8 cellular contexts compared by ENCODE assay signal in genomic region chr6:142907017-142907470, GRCh38. TPM values are rescaled to one million over a fixed set of nuclear protein-coding genes. Genes with fewer than 3 reads are reported as not detected.
A peak's percentile ranks its signal among the peaks of the same experiment; 100 is the strongest.
DNase-seq lines count a peak whose midpoint lies in the region; ATAC-seq and TF ChIP-seq lines count a peak whose summit lies in the region.

No MANE protein-coding gene starts in this region.

- H3K27ac ChIP-seq in CD4-positive, CD25-positive, alpha-beta regulatory T cell (ENCODE audit: insufficient read depth, low read length, poor library complexity, severe bottlenecking), result peak overlapping the region; percentile 92
- H3K27ac ChIP-seq in tibial nerve, result peak overlapping the region in 1 of 4 donors; percentile 29

- peak overlapping the region; percentile 92 for H3K4me3 ChIP-seq in CD4-positive, CD25-positive, alpha-beta regulatory T cell (ENCODE audit: low read depth, low read length)
- no peak overlapping the region for H3K4me3 ChIP-seq in tibial nerve

- TF ChIP-seq CTCF in tibial nerve (IDR thresholded peaks at IDR 0.05), result no peak

- peak; percentile 33 to 48 for ATAC-seq in CD4-positive, CD25-positive, alpha-beta regulatory T cell (ENCODE audit: low read depth in 2 of 2)
- ATAC-seq in GM19328 (IDR thresholded peaks at IDR 0.05; ENCODE audit: unreplicated experiment), result peak; percentile 57
- peak; percentile 55 for ATAC-seq in HG03039 (IDR thresholded peaks at IDR 0.05; ENCODE audit: unreplicated experiment)
- ATAC-seq in activated CD8-positive, alpha-beta T cell treated with anti-CD3 and anti-CD28 coated beads, Interleukin-2, amount 10 ng/mL, durations not matched to agents 7 days and 5 days, result peak; percentile 44

- no peak for TF ChIP-seq POLR2A in tibial nerve (IDR thresholded peaks at IDR 0.05)

- no peaks in the 10 kb centered on the region for H3K36me3 ChIP-seq in CD4-positive, CD25-positive, alpha-beta regulatory T cell (ENCODE audit: control insufficient read depth, insufficient read depth, low read length)
- no peaks in the 10 kb centered on the region for H3K36me3 ChIP-seq in tibial nerve

- POLR2A ChIA-PET in activated CD8-positive, alpha-beta T cell treated with anti-CD3 and anti-CD28 coated beads, Interleukin-2, amount 10 ng/mL, durations not matched to agents 7 days and 5 days (lab: Charles Lee), result interaction anchor here (1.0 to 3.5 kb wide), 7 partner anchors 19 to 64 kb away, joined by 4 to 26 read pairs (median 6); partner anchors contain the start of gene HIVEP2

- CTCF ChIA-PET in activated CD8-positive, alpha-beta T cell treated with anti-CD3 and anti-CD28 coated beads, Interleukin-2, amount 10 ng/mL, durations not matched to agents 7 days and 5 days (lab: Charles Lee), result interaction anchor here (0.6 to 2.2 kb wide), 9 partner anchors 13 to 119 kb away, joined by 3 to 7 read pairs (median 3); no protein-coding TSS in a partner anchor

- WGBS in tibial nerve, 2 donors, result 90% methylated on average over 4 of the region's 4 CpGs

- no peaks in the 10 kb centered on the region for H3K9me3 Mint-ChIP-seq in CD4-positive, CD25-positive, alpha-beta regulatory T cell
- no peaks in the 10 kb centered on the region for H3K9me3 Mint-ChIP-seq in activated CD8-positive, alpha-beta T cell treated with anti-CD3 and anti-CD28 coated beads, Interleukin-2, amount 10 ng/mL, durations not matched to agents 7 days and 5 days (ENCODE audit: insufficient read depth)

- no peaks in the 10 kb centered on the region for H3K9me3 ChIP-seq in CD4-positive, CD25-positive, alpha-beta regulatory T cell (ENCODE audit: control insufficient read depth in 2 of 2, low read length in 2 of 2)
- H3K9me3 ChIP-seq in tibial nerve, result no peaks in the 10 kb centered on the region

- H3K4me1 Mint-ChIP-seq in CD4-positive, CD25-positive, alpha-beta regulatory T cell, result peaks cover 26 to 89% (median 56%) of the 10 kb centered on the region in 4 donors
- peaks cover 81% of the 10 kb centered on the region for H3K4me1 Mint-ChIP-seq in activated CD8-positive, alpha-beta T cell treated with anti-CD3 and anti-CD28 coated beads, Interleukin-2, amount 10 ng/mL, durations not matched to agents 7 days and 5 days (ENCODE audit: low read depth)

- no peaks in the 10 kb centered on the region for H3K27me3 ChIP-seq in CD4-positive, CD25-positive, alpha-beta regulatory T cell (ENCODE audit: control insufficient read depth, insufficient read depth, low read length)
- H3K27me3 ChIP-seq in tibial nerve, result no peaks in the 10 kb centered on the region

- peak overlapping the region; percentile 88 to 99 (median 91) for H3K4me3 Mint-ChIP-seq in CD4-positive, CD25-positive, alpha-beta regulatory T cell
- peak overlapping the region; percentile 74 for H3K4me3 Mint-ChIP-seq in activated CD8-positive, alpha-beta T cell treated with anti-CD3 and anti-CD28 coated beads, Interleukin-2, amount 10 ng/mL, durations not matched to agents 7 days and 5 days

- no peaks in the 10 kb centered on the region for H3K36me3 Mint-ChIP-seq in CD4-positive, CD25-positive, alpha-beta regulatory T cell
- H3K36me3 Mint-ChIP-seq in activated CD8-positive, alpha-beta T cell treated with anti-CD3 and anti-CD28 coated beads, Interleukin-2, amount 10 ng/mL, durations not matched to agents 7 days and 5 days (ENCODE audit: low read depth), result peaks cover 23% of the 10 kb centered on the region

- peaks cover 91% of the 10 kb centered on the region for H3K4me1 ChIP-seq in CD4-positive, CD25-positive, alpha-beta regulatory T cell (ENCODE audit: control insufficient read depth, insufficient read depth, low read length, poor library complexity, severe bottlenecking)
- peaks cover 0 to 21% (median 11%) of the 10 kb centered on the region in 4 donors for H3K4me1 ChIP-seq in tibial nerve

- no peak for TF ChIP-seq EP300 in tibial nerve (IDR thresholded peaks at IDR 0.05)

- H3K27ac Mint-ChIP-seq in CD4-positive, CD25-positive, alpha-beta regulatory T cell, result peak overlapping the region; percentile 94 to 97 (median 95)
- peak overlapping the region; percentile 87 for H3K27ac Mint-ChIP-seq in activated CD8-positive, alpha-beta T cell treated with anti-CD3 and anti-CD28 coated beads, Interleukin-2, amount 10 ng/mL, durations not matched to agents 7 days and 5 days

- H3K27me3 Mint-ChIP-seq in CD4-positive, CD25-positive, alpha-beta regulatory T cell, result no peaks in the 10 kb centered on the region
- H3K27me3 Mint-ChIP-seq in activated CD8-positive, alpha-beta T cell treated with anti-CD3 and anti-CD28 coated beads, Interleukin-2, amount 10 ng/mL, durations not matched to agents 7 days and 5 days (ENCODE audit: low read depth), result no peaks in the 10 kb centered on the region

- peak in 2 of 3 donors; percentile 56 to 75 for DNase-seq in CD4-positive, CD25-positive, alpha-beta regulatory T cell
- DNase-seq in activated CD8-positive, alpha-beta T cell treated with anti-CD3 and anti-CD28 coated beads, Interleukin-2, amount 10 ng/mL, durations not matched to agents 7 days and 5 days, result peak; percentile 50
- no peak for DNase-seq in tibial nerve (ENCODE audit: low spot score in 2 of 2)
- DNase-seq in NCI-H2081 (lab: John Stamatoyannopoulos, UW), result no peak
- DNase-seq in hypothalamus (lab: John Stamatoyannopoulos, UW), result no peak
- DNase-seq in NCI-H187 treated with DMSO at 0.1 percent for 48 hours (lab: John Stamatoyannopoulos, UW), result no peak

RNA-seq across cellular contexts. Expression of gene HIVEP2, which starts 37.9 kb away (rescaled TPM):
- 76.7 TPM for total RNA-seq in CD4-positive, CD25-positive, alpha-beta regulatory T cell
- polyA plus RNA-seq in CD4-positive, CD25-positive, alpha-beta regulatory T cell, result 10 to 100 TPM in 3 of 4 donors, 1 to 10 TPM in 1; 9.7 to 12.5 (median 11.8) TPM
- total RNA-seq in activated CD8-positive, alpha-beta T cell treated with anti-CD3 and anti-CD28 coated beads, Interleukin-2, amount 10 ng/mL, durations not matched to agents 7 days and 5 days, result 10 to 100 TPM; 22.8 to 23.1 TPM
- 10 to 100 TPM; 15.9 to 24.0 (median 19.9) TPM for total RNA-seq in tibial nerve

Comparison
In these comparisons a context has a peak if more than half of its experiments do, and no peak if none do; other contexts are left out.
1. DNase-seq: peak in CD4-positive, CD25-positive, alpha-beta regulatory T cell (2 of 3) and activated CD8-positive, alpha-beta T cell treated with anti-CD3 and anti-CD28 coated beads, Interleukin-2, amount 10 ng/mL, durations not matched to agents 7 days and 5 days (single experiment); none in tibial nerve (0 of 2), NCI-H2081 (0 of 2), hypothalamus (0 of 51) and NCI-H187 treated with DMSO at 0.1 percent for 48 hours (single experiment).
2. Peak in every context shown above with its lines, with median percentiles within 50 percentile points of each other: ATAC-seq.